Comparison of ENCODE assay signal across 32 cellular contexts in genomic region chr9:5876026-5876425, GRCh38.
DNase-seq lines count a peak whose midpoint lies in the region; ATAC-seq and TF ChIP-seq lines count a peak whose summit lies in the region.
"Had no signal": no experiment of that assay in that cellular context is flagged by ENCODE, and none has a peak within 500 bp of the region (broad histone marks: within the 10 kb centered on the region; RNA-seq: fewer than 3 reads in every experiment).

No MANE protein-coding gene starts in this region.

- H3K27me3 ChIP-seq in OCI-LY3 (ENCODE audit: low read depth, low read length): no peaks in the 10 kb centered on the region
- H3K27me3 ChIP-seq: pancreas, SJCRH30, upper lobe of left lung had no signal

- no peaks in the 10 kb centered on the region for H3K36me3 ChIP-seq in OCI-LY3 (replicated peaks; ENCODE audit: low read depth, low read length)
- H3K36me3 ChIP-seq: pancreas, SJCRH30, upper lobe of left lung had no signal

- no peak overlapping the region for H3K4me3 ChIP-seq in OCI-LY3 (ENCODE audit: low read length)
- H3K4me3 ChIP-seq: lung, mucosa of descending colon, pancreas, SJCRH30, upper lobe of left lung had no signal

- no peaks in the 10 kb centered on the region for H3K9me3 Mint-ChIP-seq in stimulated activated naive B cell treated with anti-CD40 and anti-IgM and Interleukin-4, amounts not matched to agents 10 μg/mL and 1 μg/mL and 100 μg/mL, for 72 hours
- H3K9me3 Mint-ChIP-seq: activated CD4-positive, alpha-beta memory T cell treated with anti-CD3 and anti-CD28 coated beads, Interleukin-2, amount 10 ng/mL, durations not matched to agents 7 days and 5 days; dendritic cell treated with granulocyte-macrophage colony-stimulating factor and Interleukin-4, amounts not matched to agents 40 ng/mL and 50 ng/mL, for 4 days; endodermal cell; nephron progenitor cell had no signal

- TF ChIP-seq CTCF in OCI-LY3 (IDR thresholded peaks at IDR 0.05; ENCODE audit: low read depth, low read length): no peak

- peaks cover 9 to 11% of the 10 kb centered on the region in 2 donors for H3K4me1 Mint-ChIP-seq in stimulated activated naive B cell treated with anti-CD40 and anti-IgM and Interleukin-4, amounts not matched to agents 10 μg/mL and 1 μg/mL and 100 μg/mL, for 72 hours

- H3K79me2 ChIP-seq in OCI-LY3 (ENCODE audit: low read length): no peaks in the 10 kb centered on the region

- H3K4me1 ChIP-seq in OCI-LY3 (ENCODE audit: low read length): peaks cover 8% of the 10 kb centered on the region
- H3K4me1 ChIP-seq: pancreas, upper lobe of left lung had no signal

- peak overlapping the region; percentile 39 for H3K27ac Mint-ChIP-seq in stimulated activated naive B cell treated with anti-CD40 and anti-IgM and Interleukin-4, amounts not matched to agents 10 μg/mL and 1 μg/mL and 100 μg/mL, for 72 hours
- H3K27ac Mint-ChIP-seq: activated CD4-positive, alpha-beta memory T cell treated with anti-CD3 and anti-CD28 coated beads, Interleukin-2, amount 10 ng/mL, durations not matched to agents 7 days and 5 days; dendritic cell treated with granulocyte-macrophage colony-stimulating factor and Interleukin-4, amounts not matched to agents 40 ng/mL and 50 ng/mL, for 4 days; endodermal cell had no signal

- no peaks in the 10 kb centered on the region for H3K9me3 ChIP-seq in OCI-LY3 (ENCODE audit: insufficient read depth, low read length)
- H3K9me3 ChIP-seq: mucosa of descending colon, pancreas, SJCRH30, upper lobe of left lung had no signal

- no peak overlapping the region for H3K27ac ChIP-seq in OCI-LY3 (ENCODE audit: low read length)
- H3K27ac ChIP-seq: pancreas, SJCRH30, upper lobe of left lung had no signal

- peak; percentile 63 for ATAC-seq in GM18502 (IDR thresholded peaks at IDR 0.05; ENCODE audit: poor library complexity, unreplicated experiment)
- ATAC-seq in HG02610 (IDR thresholded peaks at IDR 0.05; ENCODE audit: unreplicated experiment): peak; percentile 82
- peak in 1 of 2 donors; percentile 27 for ATAC-seq in stimulated activated naive B cell treated with anti-CD40 and anti-IgM and Interleukin-4, amounts not matched to agents 10 μg/mL and 1 μg/mL and 100 μg/mL, for 72 hours (replicated peaks)
- ATAC-seq: mucosa of descending colon, pancreas had no signal

- no peak for DNase-seq in stimulated activated naive B cell treated with anti-CD40 and anti-IgM and Interleukin-4, amounts not matched to agents 10 μg/mL and 1 μg/mL and 100 μg/mL, for 72 hours
- no peak for DNase-seq in central memory CD4-positive, alpha-beta T cell
- no peak for DNase-seq in NK-92 treated with Interleukin-12 subunit alpha and Interleukin-12 subunit beta, amount 100 ng/mL, for 24 hours (lab: John Stamatoyannopoulos, UW)
- no peak for DNase-seq in amygdala (lab: John Stamatoyannopoulos, UW)
- DNase-seq: activated CD4-positive, alpha-beta memory T cell treated with anti-CD3 and anti-CD28 coated beads, Interleukin-2, amount 10 ng/mL, durations not matched to agents 7 days and 5 days; activated CD4-positive, CD25-positive, alpha-beta regulatory T cell treated with anti-CD3 and anti-CD28 coated beads, Interleukin-2, amount 50 U/mL, for 72 hours; activated gamma-delta T cell; C1 segment of cervical spinal cord; caudate nucleus; COR-L47; DMS53; foreskin fibroblast; GDM1; head of caudate nucleus; KBM-7; mucosa of descending colon; NCI-H1417 treated with DMSO at 0.1 percent for 48 hours; NCI-H2081 treated with DMSO at 0.1 percent for 48 hours; NCI-H226; NCI-H69; nephron progenitor cell; pancreas; SJCRH30; small intestine; stimulated activated CD4-positive, alpha-beta T cell treated with anti-CD3 and anti-CD28 coated beads, Interleukin-2, amount 100 ng/mL, for 24 hours; upper lobe of left lung had no signal

- peaks cover 0 to 7% of the 10 kb centered on the region in 2 donors for H3K36me3 Mint-ChIP-seq in stimulated activated naive B cell treated with anti-CD40 and anti-IgM and Interleukin-4, amounts not matched to agents 10 μg/mL and 1 μg/mL and 100 μg/mL, for 72 hours

- no peak overlapping the region for H3K9ac ChIP-seq in OCI-LY3 (ENCODE audit: low read length)

- H3K4me3 Mint-ChIP-seq in stimulated activated naive B cell treated with anti-CD40 and anti-IgM and Interleukin-4, amounts not matched to agents 10 μg/mL and 1 μg/mL and 100 μg/mL, for 72 hours: no peak overlapping the region
- H3K4me3 Mint-ChIP-seq: activated CD4-positive, alpha-beta memory T cell treated with anti-CD3 and anti-CD28 coated beads, Interleukin-2, amount 10 ng/mL, durations not matched to agents 7 days and 5 days; dendritic cell treated with granulocyte-macrophage colony-stimulating factor and Interleukin-4, amounts not matched to agents 40 ng/mL and 50 ng/mL, for 4 days; endodermal cell; nephron progenitor cell had no signal

- H3K4me2 ChIP-seq in OCI-LY3 (ENCODE audit: low read length): peak overlapping the region; percentile 25; the same call in 1 of the 2 replicates

- no peaks in the 10 kb centered on the region for H3K27me3 Mint-ChIP-seq in stimulated activated naive B cell treated with anti-CD40 and anti-IgM and Interleukin-4, amounts not matched to agents 10 μg/mL and 1 μg/mL and 100 μg/mL, for 72 hours
- H3K27me3 Mint-ChIP-seq: activated CD4-positive, alpha-beta memory T cell treated with anti-CD3 and anti-CD28 coated beads, Interleukin-2, amount 10 ng/mL, durations not matched to agents 7 days and 5 days; dendritic cell treated with granulocyte-macrophage colony-stimulating factor and Interleukin-4, amounts not matched to agents 40 ng/mL and 50 ng/mL, for 4 days had no signal

- no peaks in the 10 kb centered on the region for H4K20me1 ChIP-seq in OCI-LY3 (ENCODE audit: insufficient read depth, low read length)

- no peak overlapping the region for H2AFZ ChIP-seq in OCI-LY3 (ENCODE audit: low read depth, low read length)
